23 cellular contexts compared by ENCODE assay signal in the genomic region with DNA sequence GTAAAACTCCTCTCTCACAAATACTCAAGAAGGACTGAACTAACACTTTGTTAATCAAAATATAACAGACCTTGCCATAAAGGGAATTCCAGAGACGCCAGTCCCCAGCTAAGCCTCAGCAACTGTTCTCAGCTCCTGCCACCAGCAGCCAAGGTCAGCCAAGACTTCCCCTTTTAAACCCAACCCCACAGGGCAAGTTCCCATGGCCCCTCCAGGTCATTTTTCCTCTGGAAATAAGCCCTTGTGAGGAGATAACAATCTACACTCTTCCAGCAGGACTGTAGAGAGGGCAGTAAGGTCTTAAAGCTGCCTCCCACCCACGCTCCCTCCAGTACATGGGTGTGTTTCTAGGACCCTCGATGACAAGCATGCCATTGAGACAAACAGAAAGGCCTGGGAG.
A peak's percentile ranks its signal among the peaks of the same experiment; 100 is the strongest.
DNase-seq lines count a peak whose midpoint lies in the region; FAIRE-seq and TF ChIP-seq lines count a peak whose summit lies in the region.
"Had no signal": no experiment of that assay in that cellular context is flagged by ENCODE, and none has a peak within 500 bp of the region (broad histone marks: within the 10 kb centered on the region; RNA-seq: fewer than 3 reads in every experiment).

No MANE protein-coding gene starts in this region.

- TF ChIP-seq POLR2A in esophagus squamous epithelium (IDR thresholded peaks at IDR 0.05): no peak
- no peak for TF ChIP-seq POLR2A in GM12892 (IDR thresholded peaks at IDR 0.05; ENCODE audit: low read depth, low read length)
- no peak for TF ChIP-seq POLR2A in ovary (IDR thresholded peaks at IDR 0.05)

- H3K36me3 ChIP-seq in SJCRH30 (no peaks in the 10 kb centered on the region), esophagus squamous epithelium (no peaks in the 10 kb centered on the region), ovary (no peaks in the 10 kb centered on the region)
- H3K36me3 ChIP-seq: upper lobe of right lung had no signal

- intact Hi-C loops in esophagus squamous epithelium (cut with DNase I) (no loop called here), head of caudate nucleus (cut with DNase I) (no loop called here), ovary (cut with DNase I) (no loop called here)

- H3K9me3 ChIP-seq in SJCRH30 (replicated peaks) (no peaks in the 10 kb centered on the region), esophagus squamous epithelium (no peaks in the 10 kb centered on the region), ovary (no peaks in the 10 kb centered on the region)
- H3K9me3 ChIP-seq: upper lobe of right lung had no signal

- H3K4me3 ChIP-seq in SJCRH30 (no peak overlapping the region), esophagus squamous epithelium (no peak overlapping the region), ovary (no peak overlapping the region)
- H3K4me3 ChIP-seq: upper lobe of right lung had no signal

- peaks cover 35% of the 10 kb centered on the region for H3K4me1 Mint-ChIP-seq in osteocyte (ENCODE audit: unreplicated experiment)
- H3K4me1 Mint-ChIP-seq in HFFc6 (ENCODE audit: low read depth): peaks cover 14% of the 10 kb centered on the region
- H3K4me1 Mint-ChIP-seq: activated naive CD4-positive, alpha-beta T cell treated with anti-CD3 and anti-CD28 coated beads, Interleukin-2, amount 10 ng/mL, durations not matched to agents 7 days and 5 days had no signal

- H3K27me3 ChIP-seq in SJCRH30 (no peaks in the 10 kb centered on the region), esophagus squamous epithelium (no peaks in the 10 kb centered on the region), ovary (no peaks in the 10 kb centered on the region)
- H3K27me3 ChIP-seq: upper lobe of right lung had no signal

- peaks cover 2% of the 10 kb centered on the region for H3K36me3 Mint-ChIP-seq in osteocyte (ENCODE audit: unreplicated experiment)
- H3K36me3 Mint-ChIP-seq in HFFc6 (ENCODE audit: low read depth): no peaks in the 10 kb centered on the region
- H3K36me3 Mint-ChIP-seq: activated naive CD4-positive, alpha-beta T cell treated with anti-CD3 and anti-CD28 coated beads, Interleukin-2, amount 10 ng/mL, durations not matched to agents 7 days and 5 days had no signal

- TF ChIP-seq CTCF in esophagus squamous epithelium (IDR thresholded peaks at IDR 0.05) (no peak), osteocyte (IDR thresholded peaks at IDR 0.05) (no peak), ovary (IDR thresholded peaks at IDR 0.05) (no peak), HFFc6 (IDR thresholded peaks at IDR 0.05) (no peak)

- DNase-seq in AML-193 (lab: John Stamatoyannopoulos, UW): peak; percentile 4 to 16
- peak; percentile 49 to 58 for DNase-seq in SJCRH30
- DNase-seq in esophagus squamous epithelium (lab: John Stamatoyannopoulos, UW): no peak
- DNase-seq in osteocyte (ENCODE audit: extremely low spot score, unreplicated experiment): no peak
- no peak for DNase-seq in GM12892 (ENCODE audit: insufficient read length)
- no peak for DNase-seq in head of caudate nucleus
- no peak for DNase-seq in ovary
- no peak for DNase-seq in HFFc6
- DNase-seq: activated CD4-positive, CD25-positive, alpha-beta regulatory T cell treated with anti-CD3 and anti-CD28 coated beads, Interleukin-2, amount 50 U/mL, for 72 hours; activated CD8-positive, alpha-beta memory T cell treated with anti-CD3 and anti-CD28 coated beads for 24 hours; activated naive CD4-positive, alpha-beta T cell treated with anti-CD3 and anti-CD28 coated beads, Interleukin-2, amount 10 ng/mL, durations not matched to agents 7 days and 5 days; activated T-cell treated with anti-CD3 and anti-CD28 coated beads, Interleukin-2, amount 50 U/mL, for 48 hours; aorta; foreskin fibroblast; left colon; NCI-H1436; NCI-H526; SHP77 treated with DMSO at 0.1 percent for 48 hours; stimulated activated CD4-positive, alpha-beta T cell treated with anti-CD3 and anti-CD28 coated beads, Interleukin-2, amount 100 ng/mL, for 24 hours; upper lobe of right lung had no signal

- H3K9me3 Mint-ChIP-seq in osteocyte (ENCODE audit: unreplicated experiment): no peaks in the 10 kb centered on the region
- H3K9me3 Mint-ChIP-seq in HFFc6: no peaks in the 10 kb centered on the region
- H3K9me3 Mint-ChIP-seq: activated naive CD4-positive, alpha-beta T cell treated with anti-CD3 and anti-CD28 coated beads, Interleukin-2, amount 10 ng/mL, durations not matched to agents 7 days and 5 days; stimulated activated naive CD8-positive, alpha-beta T cell treated with anti-CD3 and anti-CD28 coated beads, Interleukin-15, Interleukin-2, amounts not matched to agents 100 ng/mL and 50 ng/mL, for 24 hours had no signal

- 71 to 75% methylated on average over 3 of the region's 3 CpGs for WGBS in esophagus squamous epithelium, 2 donors
- WGBS in ovary, 3 donors: 46 to 55% (median 50%) methylated on average over 3 of the region's 3 CpGs

- no peak for FAIRE-seq in GM12892 (lab: Jason Lieb, UNC)
- FAIRE-seq: H1 had no signal

- H3K4me3 Mint-ChIP-seq in osteocyte (ENCODE audit: unreplicated experiment) (no peak overlapping the region), HFFc6 (no peak overlapping the region)
- H3K4me3 Mint-ChIP-seq: activated naive CD4-positive, alpha-beta T cell treated with anti-CD3 and anti-CD28 coated beads, Interleukin-2, amount 10 ng/mL, durations not matched to agents 7 days and 5 days; stimulated activated naive CD8-positive, alpha-beta T cell treated with anti-CD3 and anti-CD28 coated beads, Interleukin-15, Interleukin-2, amounts not matched to agents 100 ng/mL and 50 ng/mL, for 24 hours had no signal

- TF ChIP-seq EP300 in ovary (IDR thresholded peaks at IDR 0.05): no peak

- H3K27ac Mint-ChIP-seq in osteocyte (ENCODE audit: unreplicated experiment): peak overlapping the region; percentile 66
- H3K27ac Mint-ChIP-seq in HFFc6: no peak overlapping the region
- H3K27ac Mint-ChIP-seq: activated naive CD4-positive, alpha-beta T cell treated with anti-CD3 and anti-CD28 coated beads, Interleukin-2, amount 10 ng/mL, durations not matched to agents 7 days and 5 days; stimulated activated naive CD8-positive, alpha-beta T cell treated with anti-CD3 and anti-CD28 coated beads, Interleukin-15, Interleukin-2, amounts not matched to agents 100 ng/mL and 50 ng/mL, for 24 hours had no signal

- H3K27me3 Mint-ChIP-seq in osteocyte (ENCODE audit: unreplicated experiment): no peaks in the 10 kb centered on the region
- H3K27me3 Mint-ChIP-seq in HFFc6 (ENCODE audit: insufficient read depth): no peaks in the 10 kb centered on the region; the same call in 1 of the 2 replicates
- H3K27me3 Mint-ChIP-seq: activated naive CD4-positive, alpha-beta T cell treated with anti-CD3 and anti-CD28 coated beads, Interleukin-2, amount 10 ng/mL, durations not matched to agents 7 days and 5 days had no signal

- H3K27ac ChIP-seq in SJCRH30: peak overlapping the region; percentile 12; the same call in 1 of the 2 replicates
- peak overlapping the region in 3 of 4 donors; percentile 33 to 71 (median 49) for H3K27ac ChIP-seq in esophagus squamous epithelium
- H3K27ac ChIP-seq in ovary: no peak overlapping the region
- H3K27ac ChIP-seq: C4-2B, upper lobe of right lung had no signal

- peaks cover 30% of the 10 kb centered on the region for H3K4me1 ChIP-seq in SJCRH30
- peaks cover 0 to 40% (median 32%) of the 10 kb centered on the region in 3 donors for H3K4me1 ChIP-seq in esophagus squamous epithelium
- H3K4me1 ChIP-seq in ovary (ENCODE audit: insufficient read depth): peaks cover 31% of the 10 kb centered on the region

Comparison
In these comparisons a context has a peak if more than half of its experiments do, and no peak if none do; other contexts are left out.
1. DNase-seq: peak in AML-193 (2 of 2) and SJCRH30 (2 of 2); none in esophagus squamous epithelium (single experiment), osteocyte (single experiment), GM12892 (single experiment), head of caudate nucleus (0 of 42), ovary (0 of 5) and HFFc6 (single experiment).
2. H3K27ac ChIP-seq: peak in SJCRH30 (single experiment) and esophagus squamous epithelium (3 of 4); none in ovary (0 of 2).